In the genomic region with DNA sequence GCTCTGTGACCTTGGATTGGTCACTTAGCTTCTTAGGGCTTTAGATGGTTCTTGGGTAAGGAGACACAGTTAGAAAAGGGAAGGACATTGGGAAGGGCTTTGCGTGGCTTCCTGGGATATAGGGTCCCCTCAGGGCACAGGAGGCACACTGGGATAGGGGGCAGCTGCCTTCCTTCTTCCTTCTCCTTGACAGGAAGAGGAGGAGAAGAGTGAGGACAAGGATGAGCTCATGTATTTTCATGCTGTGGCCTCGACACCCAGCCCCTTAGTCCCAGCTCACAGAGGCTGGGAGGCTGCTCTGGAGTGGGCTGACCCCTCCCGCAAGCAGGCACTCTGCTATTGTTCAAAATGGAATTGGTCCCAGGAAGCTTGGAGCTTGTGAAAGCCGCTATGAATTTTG, we compare ENCODE assay signal across 21 cellular contexts. TPM values are rescaled to one million over a fixed set of nuclear protein-coding genes. Genes with fewer than 3 reads are reported as not detected.
DNase-seq lines count a peak whose midpoint lies in the region; ATAC-seq and TF ChIP-seq lines count a peak whose summit lies in the region.
"Had no signal": no experiment of that assay in that cellular context is flagged by ENCODE, and none has a peak within 500 bp of the region (broad histone marks: within the 10 kb centered on the region; RNA-seq: fewer than 3 reads in every experiment).

No MANE protein-coding gene starts in this region.

- H3K9me3 Mint-ChIP-seq in GM23338: no peaks in the 10 kb centered on the region; the same call in 2 of the 3 replicates
- H3K9me3 Mint-ChIP-seq: CD4-positive, CD25-positive, alpha-beta regulatory T cell; T-helper 1 cell treated with Interleukin-12 subunit alpha and Interleukin-12 subunit beta and Interleukin-4 antibody, amounts not matched to agents 30 μg/mL and 1 μg/mL, for 36 hours had no signal

- peak overlapping the region in 5 of 11 experiments; percentile 13 to 47 (median 44); a peak in 5 of 22 replicates for H3K9ac ChIP-seq in BLaER1 treated with 17β-estradiol and CSF1 and Interleukin-3, amounts not matched to agents 10 nM and 100 nM
- H3K9ac ChIP-seq in mesendoderm (ENCODE audit: low read length) (no peak overlapping the region), MM.1S (ENCODE audit: low read length) (no peak overlapping the region)
- H3K9ac ChIP-seq: SK-N-SH had no signal

- H2BK15ac ChIP-seq in mesendoderm (replicated peaks; ENCODE audit: low read depth): no peak overlapping the region

- no peak overlapping the region for H3K27ac Mint-ChIP-seq in GM23338
- H3K27ac Mint-ChIP-seq: B cell; CD4-positive, CD25-positive, alpha-beta regulatory T cell; T-helper 1 cell treated with Interleukin-12 subunit alpha and Interleukin-12 subunit beta and Interleukin-4 antibody, amounts not matched to agents 30 μg/mL and 1 μg/mL, for 36 hours had no signal

- H3K23ac ChIP-seq in mesendoderm (ENCODE audit: low read length): no peak overlapping the region

- no peak overlapping the region for H2AK5ac ChIP-seq in mesendoderm (ENCODE audit: low read length)

- H2BK5ac ChIP-seq in mesendoderm (ENCODE audit: low read length): no peak overlapping the region

- peak overlapping the region; percentile 48 to 81 (median 69) for H3K4me2 ChIP-seq in BLaER1 treated with 17β-estradiol and CSF1 and Interleukin-3, amounts not matched to agents 10 nM and 100 nM
- H3K4me2 ChIP-seq in GM23338 (no peak overlapping the region), mesendoderm (ENCODE audit: low read length) (no peak overlapping the region), MM.1S (ENCODE audit: low read depth, low read length) (no peak overlapping the region)
- H3K4me2 ChIP-seq: SK-N-SH had no signal

- no peak overlapping the region for H3K4ac ChIP-seq in mesendoderm (ENCODE audit: low read depth, low read length)

- no peaks in the 10 kb centered on the region for H4K20me1 ChIP-seq in BLaER1 treated with 17β-estradiol and CSF1 and Interleukin-3, amounts not matched to agents 10 nM and 100 nM
- H4K20me1 ChIP-seq in GM23338 (replicated peaks; ENCODE audit: insufficient read depth) (no peaks in the 10 kb centered on the region), MM.1S (ENCODE audit: insufficient read depth, low read length) (no peaks in the 10 kb centered on the region)

- H4K5ac ChIP-seq in mesendoderm (ENCODE audit: low read length): no peak overlapping the region

- no peaks in the 10 kb centered on the region for H3F3A ChIP-seq in GM23338 (replicated peaks; ENCODE audit: low read depth)
- H3F3A ChIP-seq in MM.1S (ENCODE audit: insufficient read depth, low read length): no peaks in the 10 kb centered on the region

- peaks cover 77% of the 10 kb centered on the region for H3K4me1 Mint-ChIP-seq in GM23338
- H3K4me1 Mint-ChIP-seq: B cell; CD4-positive, CD25-positive, alpha-beta regulatory T cell had no signal

- WGBS in mesendoderm (ENCODE audit: extremely low coverage, insufficient coverage, low lambda C conversion rate): no CpG with 5 or more reads among the region's 4 CpGs

- no peak overlapping the region for H3K4me3 Mint-ChIP-seq in GM23338
- H3K4me3 Mint-ChIP-seq: B cell; CD4-positive, CD25-positive, alpha-beta regulatory T cell; T-helper 1 cell treated with Interleukin-12 subunit alpha and Interleukin-12 subunit beta and Interleukin-4 antibody, amounts not matched to agents 30 μg/mL and 1 μg/mL, for 36 hours had no signal

- peak; percentile 19 for ATAC-seq in GM23338
- no peak for ATAC-seq in GM18861 (IDR thresholded peaks at IDR 0.05; ENCODE audit: unreplicated experiment)
- ATAC-seq in lower lobe of right lung: no peak
- no peak for ATAC-seq in HG02571 (IDR thresholded peaks at IDR 0.05; ENCODE audit: unreplicated experiment)
- ATAC-seq: GM12878 had no signal

- H2AFZ ChIP-seq in GM23338: no peak overlapping the region
- no peak overlapping the region for H2AFZ ChIP-seq in MM.1S (ENCODE audit: low read length)

- H3K56ac ChIP-seq in mesendoderm (ENCODE audit: low read length): peak overlapping the region; percentile 74

- no peaks in the 10 kb centered on the region; a peak in 1 of 22 replicates for H3K27me3 ChIP-seq in BLaER1 treated with 17β-estradiol and CSF1 and Interleukin-3, amounts not matched to agents 10 nM and 100 nM
- H3K27me3 ChIP-seq in GM23338 (ENCODE audit: insufficient read depth): no peaks in the 10 kb centered on the region
- H3K27me3 ChIP-seq in SJCRH30: no peaks in the 10 kb centered on the region
- H3K27me3 ChIP-seq in mesendoderm (ENCODE audit: insufficient read depth, low read length, poor library complexity): no peaks in the 10 kb centered on the region
- no peaks in the 10 kb centered on the region for H3K27me3 ChIP-seq in MM.1S (replicated peaks; ENCODE audit: insufficient read depth, low read length)
- H3K27me3 ChIP-seq in lower lobe of right lung (ENCODE audit: low read depth): peaks cover 13% of the 10 kb centered on the region
- H3K27me3 ChIP-seq: MG63 had no signal

- no peak overlapping the region for H4K8ac ChIP-seq in mesendoderm (ENCODE audit: low read depth, low read length)

- H3K27me3 Mint-ChIP-seq in GM23338 (ENCODE audit: insufficient read depth, low read depth, poor library complexity): peaks cover 11% of the 10 kb centered on the region

- peak overlapping the region in 7 of 11 experiments; percentile 54 to 69 (median 63); a peak in 14 of 22 replicates for H3K27ac ChIP-seq in BLaER1 treated with 17β-estradiol and CSF1 and Interleukin-3, amounts not matched to agents 10 nM and 100 nM
- no peak overlapping the region for H3K27ac ChIP-seq in GM23338 (ENCODE audit: low read depth)
- no peak overlapping the region for H3K27ac ChIP-seq in SJCRH30
- H3K27ac ChIP-seq in mesendoderm (ENCODE audit: low read depth, low read length): no peak overlapping the region
- no peak overlapping the region for H3K27ac ChIP-seq in MM.1S (ENCODE audit: low read length)
- H3K27ac ChIP-seq in lower lobe of right lung: no peak overlapping the region

- no peak overlapping the region for H3K18ac ChIP-seq in mesendoderm (ENCODE audit: low read length)

- H3K36me3 Mint-ChIP-seq in GM23338 (ENCODE audit: low read depth): no peaks in the 10 kb centered on the region; the same call in 2 of the 3 replicates
- H3K36me3 Mint-ChIP-seq: CD4-positive, CD25-positive, alpha-beta regulatory T cell had no signal

- peak overlapping the region in 2 of 10 experiments; percentile 1 to 20; a peak in 1 of 20 replicates for H3K4me3 ChIP-seq in BLaER1 treated with 17β-estradiol and CSF1 and Interleukin-3, amounts not matched to agents 10 nM and 100 nM
- no peak overlapping the region for H3K4me3 ChIP-seq in GM23338
- H3K4me3 ChIP-seq in SJCRH30: no peak overlapping the region
- no peak overlapping the region for H3K4me3 ChIP-seq in mesendoderm (ENCODE audit: low read length)
- H3K4me3 ChIP-seq in MM.1S (ENCODE audit: low read length): no peak overlapping the region
- H3K4me3 ChIP-seq in lower lobe of right lung: no peak overlapping the region
- H3K4me3 ChIP-seq: GM12878, MG63 had no signal

- no peaks in the 10 kb centered on the region for H3K79me1 ChIP-seq in mesendoderm (ENCODE audit: low read length)

- TF ChIP-seq CTCF in GM23338 (conservative IDR thresholded peaks at IDR 0.05; ENCODE audit: low read depth in 2 of 2) (no peak), MM.1S (IDR thresholded peaks at IDR 0.05; ENCODE audit: low read length) (no peak), lower lobe of right lung (IDR thresholded peaks at IDR 0.05) (no peak)

- H3K9me2 ChIP-seq in GM23338 (ENCODE audit: insufficient read depth): no peaks in the 10 kb centered on the region
- H3K9me2 ChIP-seq in MM.1S (replicated peaks; ENCODE audit: insufficient read depth, low read length): no peaks in the 10 kb centered on the region
- H3K9me2 ChIP-seq: SK-N-SH had no signal

- intact Hi-C loops in lower lobe of right lung (cut with DNase I): no loop called here

- no peak overlapping the region for H2BK120ac ChIP-seq in mesendoderm (ENCODE audit: low read depth, low read length)

- H3K4me1 ChIP-seq in BLaER1 treated with 17β-estradiol and CSF1 and Interleukin-3, amounts not matched to agents 10 nM and 100 nM: peaks cover 25 to 43% (median 33%) of the 10 kb centered on the region in 10 experiments
- H3K4me1 ChIP-seq in GM23338 (ENCODE audit: insufficient read depth) (peaks cover 39% of the 10 kb centered on the region), SJCRH30 (peaks cover 5% of the 10 kb centered on the region; the same call in 1 of the 2 replicates), mesendoderm (ENCODE audit: control insufficient read depth, low read depth, low read length) (peaks cover 2% of the 10 kb centered on the region), MM.1S (ENCODE audit: low read length) (no peaks in the 10 kb centered on the region; the same call in 1 of the 2 replicates), lower lobe of right lung (no peaks in the 10 kb centered on the region)

- no peak for DNase-seq in GM23338 (ENCODE audit: low spot score)
- DNase-seq in SJCRH30: peak; percentile 46 to 73
- peak; percentile 75 for DNase-seq in mesendoderm
- no peak for DNase-seq in MM.1S
- no peak for DNase-seq in lower lobe of right lung
- DNase-seq: CD4-positive, CD25-positive, alpha-beta regulatory T cell; KBM-7; MG63; NCI-H2029; NCI-H345; NCI-H510A treated with DMSO at 0.1 percent for 48 hours; SIG-M5; SK-N-SH; SW 1271 had no signal

- H3K79me2 ChIP-seq in GM23338 (replicated peaks; ENCODE audit: insufficient read depth) (no peaks in the 10 kb centered on the region), mesendoderm (ENCODE audit: control insufficient read depth, insufficient read depth, low read length) (no peaks in the 10 kb centered on the region), MM.1S (ENCODE audit: low read length) (no peaks in the 10 kb centered on the region)

- H3K36me3 ChIP-seq in BLaER1 treated with 17β-estradiol and CSF1 and Interleukin-3, amounts not matched to agents 10 nM and 100 nM: no peaks in the 10 kb centered on the region
- H3K36me3 ChIP-seq in GM23338 (ENCODE audit: insufficient read depth) (no peaks in the 10 kb centered on the region), SJCRH30 (no peaks in the 10 kb centered on the region), mesendoderm (ENCODE audit: control insufficient read depth, insufficient read depth, low read length) (no peaks in the 10 kb centered on the region), MM.1S (replicated peaks; ENCODE audit: insufficient read depth, low read length) (no peaks in the 10 kb centered on the region), lower lobe of right lung (no peaks in the 10 kb centered on the region)
- H3K36me3 ChIP-seq: MG63 had no signal

- H3K9me3 ChIP-seq in BLaER1 treated with 17β-estradiol and CSF1 and Interleukin-3, amounts not matched to agents 10 nM and 100 nM (replicated peaks in 1 of 11): no peaks in the 10 kb centered on the region
- H3K9me3 ChIP-seq in SJCRH30 (replicated peaks) (no peaks in the 10 kb centered on the region), MM.1S (replicated peaks; ENCODE audit: insufficient read depth, low read length) (no peaks in the 10 kb centered on the region), lower lobe of right lung (no peaks in the 10 kb centered on the region)
- H3K9me3 ChIP-seq: MG63, SK-N-SH had no signal

RNA-seq across cellular contexts. Expression of a gene that starts 45.7 kb away (rescaled TPM):
- 8.6 and 11.5 TPM in 2 replicates for total RNA-seq in GM23338 (2014; rRNA removed; shearing (Covaris generic))
- polyA plus RNA-seq in GM23338 (2016; fragmentation: Nextera tagmentation; extraction: Ambion mirVana): 3.6 and 6.0 TPM in 2 replicates
- total RNA-seq in SJCRH30 (2014; rRNA removed; shearing (Covaris generic)): 1.6 and 1.7 TPM in 2 replicates
- 1.2 TPM for polyA plus RNA-seq in mesendoderm (2013, experiment 1 of 2)
- 1.3 TPM for polyA plus RNA-seq in mesendoderm (2013, experiment 2 of 2)
- total RNA-seq in lower lobe of right lung: not detected
- total RNA-seq: HT1080 had no signal
- polyA plus RNA-seq: SK-N-SH had no signal

Comparison
In these comparisons a context has a peak if more than half of its experiments do, and no peak if none do; other contexts are left out.
1. H3K27ac ChIP-seq: peak in BLaER1 treated with 17β-estradiol and CSF1 and Interleukin-3, amounts not matched to agents 10 nM and 100 nM (7 of 11); none in GM23338 (single experiment), SJCRH30 (single experiment), mesendoderm (single experiment), MM.1S (single experiment) and lower lobe of right lung (single experiment).
2. H3K4me2 ChIP-seq: peak in BLaER1 treated with 17β-estradiol and CSF1 and Interleukin-3, amounts not matched to agents 10 nM and 100 nM (11 of 11); none in GM23338 (single experiment), mesendoderm (single experiment) and MM.1S (single experiment).
3. DNase-seq: peak in SJCRH30 (2 of 2) and mesendoderm (single experiment); none in GM23338 (single experiment), MM.1S (single experiment) and lower lobe of right lung (single experiment).